Comparison of ENCODE assay signal across 23 cellular contexts in the genomic region with DNA sequence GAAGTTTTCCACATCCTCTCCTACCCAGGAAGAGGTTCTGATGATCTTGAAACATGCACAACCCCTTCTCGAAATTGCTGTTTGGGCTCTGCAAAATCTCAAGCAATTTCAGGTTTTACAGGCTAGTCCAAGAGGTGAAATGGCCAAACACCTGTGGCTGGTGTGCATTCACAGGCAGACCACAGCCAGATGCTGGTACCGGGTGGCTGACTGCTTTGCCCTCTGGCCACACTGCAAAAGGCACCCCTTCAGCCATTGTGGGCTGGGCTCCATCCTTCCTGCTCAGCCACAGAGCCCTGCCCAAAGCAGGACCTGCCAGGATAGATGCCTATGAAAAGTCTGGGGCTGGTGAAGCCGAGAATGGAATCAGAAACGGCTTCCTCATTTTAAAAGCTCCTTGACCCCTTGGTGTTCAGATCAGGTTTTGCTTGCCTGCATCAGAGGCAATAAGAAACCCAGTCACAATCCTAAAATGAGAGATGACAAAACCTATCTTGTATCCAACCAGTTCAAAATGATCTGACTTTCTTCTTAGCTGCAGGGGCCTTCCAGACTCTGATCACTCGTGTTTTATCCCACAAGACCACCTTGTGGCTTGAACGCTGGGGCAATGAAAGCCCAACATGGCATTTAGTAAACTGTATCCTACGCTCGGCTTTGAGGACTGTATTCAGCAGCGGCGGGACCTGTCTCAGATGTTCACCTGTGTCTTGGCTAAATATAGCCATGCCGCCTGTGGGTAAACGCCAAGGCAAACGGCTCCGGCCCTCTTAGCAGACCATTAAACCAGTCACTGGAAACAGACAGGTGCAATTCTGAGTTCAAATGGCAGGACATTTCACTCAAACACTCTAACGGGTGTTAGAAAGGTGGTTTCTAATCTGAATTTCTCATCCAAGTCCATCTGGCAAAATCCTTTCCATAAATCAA. TPM values are rescaled to one million over a fixed set of nuclear protein-coding genes. Genes with fewer than 3 reads are reported as not detected.
A peak's percentile ranks its signal among the peaks of the same experiment; 100 is the strongest.
DNase-seq lines count a peak whose midpoint lies in the region; TF ChIP-seq lines count a peak whose summit lies in the region.
"Had no signal": no experiment of that assay in that cellular context is flagged by ENCODE, and none has a peak within 500 bp of the region (broad histone marks: within the 10 kb centered on the region; RNA-seq: fewer than 3 reads in every experiment).

No MANE protein-coding gene starts in this region.

- DNase-seq in DMS53 treated with DMSO at 0.1 percent for 48 hours (lab: John Stamatoyannopoulos, UW; ENCODE audit: unreplicated experiment) (peak; percentile 52), H9 (no peak), NCI-H510A treated with DMSO at 0.1 percent for 48 hours (lab: John Stamatoyannopoulos, UW) (peak; percentile 76), WERI-Rb-1 (peak; percentile 63), nephron progenitor cell (no peak), mesenchymal stem cell (no peak), HFFc6 (no peak), brain microvascular endothelial cell (no peak)
- DNase-seq: activated CD4-positive, alpha-beta T cell treated with anti-CD3 and anti-CD28 coated beads for 1 hour; activated naive CD4-positive, alpha-beta T cell treated with Interleukin-2 at 50 U/mL for 16 hours; activated T-cell treated with anti-CD3 and anti-CD28 coated beads, Interleukin-2, amount 50 U/mL, for 24 hours; amniotic stem cell; kidney glomerular epithelial cell; NCI-H1436 treated with DMSO at 0.1 percent for 48 hours; Right ventricle myocardium superior; small intestine; T-cell had no signal

- H2BK5ac ChIP-seq in H9 (ENCODE audit: insufficient read length, low read length) (no peak overlapping the region), mesenchymal stem cell (ENCODE audit: low read depth, low read length, poor library complexity, severe bottlenecking) (no peak overlapping the region)

- H3T11ph ChIP-seq in H9 (ENCODE audit: low read length), result no peak overlapping the region

- H4K91ac ChIP-seq in H9 (ENCODE audit: insufficient read length, low read depth, low read length) (no peak overlapping the region), mesenchymal stem cell (ENCODE audit: low read length) (no peak overlapping the region)

- peaks cover 19% of the 10 kb centered on the region in 2 experiments for H3K4me1 Mint-ChIP-seq in H9
- H3K4me1 Mint-ChIP-seq in nephron progenitor cell, result peaks cover 25% of the 10 kb centered on the region
- no peaks in the 10 kb centered on the region for H3K4me1 Mint-ChIP-seq in HFFc6 (ENCODE audit: low read depth)
- H3K4me1 Mint-ChIP-seq: stimulated activated memory B cell treated with anti-CD40 and anti-IgM and Interleukin-4, amounts not matched to agents 10 μg/mL and 1 μg/mL and 100 μg/mL, for 72 hours; T-cell had no signal

- no peaks in the 10 kb centered on the region for H3K27me3 Mint-ChIP-seq in H9 (ENCODE audit: low read depth)
- H3K27me3 Mint-ChIP-seq in nephron progenitor cell (ENCODE audit: low read depth, poor library complexity), result peaks cover 12% of the 10 kb centered on the region
- H3K27me3 Mint-ChIP-seq in HFFc6 (ENCODE audit: insufficient read depth), result peaks cover 32% of the 10 kb centered on the region

- H3K27ac ChIP-seq in H9 (ENCODE audit: insufficient read length, low read depth, low read length) (no peak overlapping the region), WERI-Rb-1 (peak overlapping the region; percentile 76), mesenchymal stem cell (ENCODE audit: low read length, poor library complexity, severe bottlenecking) (no peak overlapping the region), brain microvascular endothelial cell (no peak overlapping the region)
- H3K27ac ChIP-seq: cardiac muscle cell, HL-60, thoracic aorta had no signal

- H4K20me1 ChIP-seq in H9 (ENCODE audit: control insufficient read depth, insufficient read depth, insufficient read length), result no peaks in the 10 kb centered on the region

- H3K14ac ChIP-seq in H9 (ENCODE audit: insufficient read depth, low read length) (no peak overlapping the region), mesenchymal stem cell (ENCODE audit: low read length in 2 of 2) (no peak overlapping the region)

- H3K36me3 ChIP-seq in WERI-Rb-1, result peaks cover 15% of the 10 kb centered on the region
- no peaks in the 10 kb centered on the region for H3K36me3 ChIP-seq in mesenchymal stem cell (ENCODE audit: control insufficient read depth in 1 of 2, insufficient read depth in 2 of 2, low read depth in 1 of 2, low read length in 2 of 2)
- H3K36me3 ChIP-seq in brain microvascular endothelial cell (replicated peaks), result no peaks in the 10 kb centered on the region
- H3K36me3 ChIP-seq: cardiac muscle cell, thoracic aorta had no signal

- no peak overlapping the region for H3K9ac ChIP-seq in H9 (ENCODE audit: extremely low read depth, insufficient read length, low read length)
- no peak overlapping the region for H3K9ac ChIP-seq in mesenchymal stem cell (ENCODE audit: low read length)

- H2BK20ac ChIP-seq in H9 (ENCODE audit: low read depth, low read length, poor library complexity, severe bottlenecking), result no peak overlapping the region

- H3K4me3 ChIP-seq in WERI-Rb-1 (ENCODE audit: low read depth, low read length), result no peak overlapping the region
- H3K4me3 ChIP-seq in mesenchymal stem cell (ENCODE audit: insufficient read depth in 1 of 2, low read depth in 1 of 2, low read length in 2 of 2), result no peak overlapping the region
- no peak overlapping the region for H3K4me3 ChIP-seq in brain microvascular endothelial cell (ENCODE audit: low read depth, low read length)
- H3K4me3 ChIP-seq: cardiac muscle cell, GM12878, thoracic aorta had no signal

- H2AFZ ChIP-seq in H9 (ENCODE audit: low read length), result no peak overlapping the region
- no peak overlapping the region for H2AFZ ChIP-seq in mesenchymal stem cell (ENCODE audit: low read depth, low read length)

- no peak overlapping the region for H4K8ac ChIP-seq in H9 (replicated peaks; ENCODE audit: insufficient read length, low read depth, low read length)
- H4K8ac ChIP-seq in mesenchymal stem cell (ENCODE audit: low read length), result no peak overlapping the region

- H2BK15ac ChIP-seq in H9 (ENCODE audit: low read depth, low read length) (no peak overlapping the region), mesenchymal stem cell (ENCODE audit: low read depth, poor library complexity, severe bottlenecking) (no peak overlapping the region)

- H3K27me3 ChIP-seq in H9 (ENCODE audit: insufficient read depth, low read length), result no peaks in the 10 kb centered on the region
- no peaks in the 10 kb centered on the region for H3K27me3 ChIP-seq in WERI-Rb-1 (ENCODE audit: insufficient read depth, low read depth, severe bottlenecking)
- peaks cover 0 to 31% of the 10 kb centered on the region in 2 experiments for H3K27me3 ChIP-seq in mesenchymal stem cell (ENCODE audit: control insufficient read depth in 1 of 2, insufficient read depth in 1 of 2, low read length in 2 of 2)
- no peaks in the 10 kb centered on the region for H3K27me3 ChIP-seq in brain microvascular endothelial cell (replicated peaks)
- H3K27me3 ChIP-seq: cardiac muscle cell had no signal

- H3K18ac ChIP-seq in H9 (ENCODE audit: insufficient read length, low read depth, low read length) (no peak overlapping the region), mesenchymal stem cell (ENCODE audit: low read depth in 1 of 2, low read length in 2 of 2) (no peak overlapping the region)

- H3K79me1 ChIP-seq in H9 (ENCODE audit: insufficient read depth, low read depth, low read length, poor library complexity, severe bottlenecking) (no peaks in the 10 kb centered on the region), mesenchymal stem cell (replicated peaks; ENCODE audit: low read length, poor library complexity, severe bottlenecking) (no peaks in the 10 kb centered on the region)

- no peak overlapping the region for H2BK12ac ChIP-seq in H9 (ENCODE audit: insufficient read length, low read depth, low read length)
- H2BK12ac ChIP-seq in mesenchymal stem cell (ENCODE audit: low read length in 2 of 2), result no peak overlapping the region

- TF ChIP-seq CTCF in H9 (conservative IDR thresholded peaks at IDR 0.05) (no peak), WERI-Rb-1 (IDR thresholded peaks at IDR 0.05; ENCODE audit: low read depth, low read length) (no peak), nephron progenitor cell (IDR thresholded peaks at IDR 0.05) (no peak), HFFc6 (IDR thresholded peaks at IDR 0.05) (no peak), brain microvascular endothelial cell (IDR thresholded peaks at IDR 0.05; ENCODE audit: low read depth, low read length, missing control alignments) (no peak)

- H3K23me2 ChIP-seq in H9 (ENCODE audit: insufficient read length, low read depth, low read length, poor library complexity, severe bottlenecking), result no peaks in the 10 kb centered on the region

- no peak overlapping the region for H3K56ac ChIP-seq in H9 (ENCODE audit: insufficient read length, low read depth, low read length)

- no peak overlapping the region for H4K5ac ChIP-seq in H9 (ENCODE audit: insufficient read length, low read depth, low read length)

- no peaks in the 10 kb centered on the region for H3K79me2 ChIP-seq in H9 (ENCODE audit: insufficient read depth, low read length)

- no peak overlapping the region for H3K4me2 ChIP-seq in H9 (ENCODE audit: insufficient read depth, insufficient read length, low read length)
- H3K4me2 ChIP-seq in mesenchymal stem cell (ENCODE audit: low read length, poor library complexity, severe bottlenecking), result no peak overlapping the region

- H3K9me3 ChIP-seq in H9 (ENCODE audit: control insufficient read depth, low read depth, low read length) (no peaks in the 10 kb centered on the region), WERI-Rb-1 (ENCODE audit: severe bottlenecking) (peaks cover 5% of the 10 kb centered on the region), mesenchymal stem cell (ENCODE audit: control insufficient read depth, low read length) (peaks cover 4% of the 10 kb centered on the region)
- H3K9me3 ChIP-seq: thoracic aorta had no signal

- H3K23ac ChIP-seq in H9 (ENCODE audit: insufficient read length, low read depth, low read length) (no peak overlapping the region), mesenchymal stem cell (ENCODE audit: low read length in 2 of 2) (no peak overlapping the region)

- no CpG with 5 or more reads among the region's 15 CpGs for WGBS in H9 (ENCODE audit: extremely low coverage, insufficient read length, low lambda C conversion rate)
- WGBS in mesenchymal stem cell, result 89% methylated on average over 15 of the region's 15 CpGs

- H3K36me3 Mint-ChIP-seq in H9 (ENCODE audit: insufficient read depth in 1 of 3, low read depth in 3 of 3), result peaks cover 7 to 24% (median 17%) of the 10 kb centered on the region in 3 experiments
- H3K36me3 Mint-ChIP-seq in nephron progenitor cell (ENCODE audit: low read depth), result peaks cover 22% of the 10 kb centered on the region
- peaks cover 8% of the 10 kb centered on the region for H3K36me3 Mint-ChIP-seq in HFFc6 (ENCODE audit: low read depth)
- H3K36me3 Mint-ChIP-seq: stimulated activated memory B cell treated with anti-CD40 and anti-IgM and Interleukin-4, amounts not matched to agents 10 μg/mL and 1 μg/mL and 100 μg/mL, for 72 hours; T-cell had no signal

- H2BK120ac ChIP-seq in H9 (ENCODE audit: low read depth, low read length, poor library complexity, severe bottlenecking) (no peak overlapping the region), mesenchymal stem cell (ENCODE audit: low read depth, low read length) (no peak overlapping the region)

- H3K4me3 Mint-ChIP-seq in H9 (no peak overlapping the region), nephron progenitor cell (no peak overlapping the region), HFFc6 (no peak overlapping the region)
- H3K4me3 Mint-ChIP-seq: activated T-cell treated with anti-CD3 and anti-CD28 coated beads, Interleukin-2, amount 50 U/mL, for 24 hours; dendritic cell treated with granulocyte-macrophage colony-stimulating factor and Interleukin-4, amounts not matched to agents 40 ng/mL and 50 ng/mL, for 4 days; stimulated activated memory B cell treated with anti-CD40 and anti-IgM and Interleukin-4, amounts not matched to agents 10 μg/mL and 1 μg/mL and 100 μg/mL, for 72 hours; T-cell had no signal

- in situ Hi-C loops in brain microvascular endothelial cell (cut with HindIII; ENCODE audit: low pct_ligation_motif_present, low sequenced_read_pairs), result no loop called here

- no peak overlapping the region for H3K4ac ChIP-seq in H9 (ENCODE audit: low read depth, low read length)
- no peak overlapping the region for H3K4ac ChIP-seq in mesenchymal stem cell (ENCODE audit: low read depth in 1 of 2, low read length in 2 of 2)

- H2AK5ac ChIP-seq in H9 (ENCODE audit: insufficient read length, low read length) (no peak overlapping the region), mesenchymal stem cell (ENCODE audit: low read length, severe bottlenecking) (no peak overlapping the region)

- H3K9me3 Mint-ChIP-seq in H9 (peaks cover 0 to 2% of the 10 kb centered on the region in 2 experiments; a peak in 2 of 5 replicates), nephron progenitor cell (peaks cover 24% of the 10 kb centered on the region), HFFc6 (peaks cover 9% of the 10 kb centered on the region; the same call in 1 of the 2 replicates)
- H3K9me3 Mint-ChIP-seq: dendritic cell treated with granulocyte-macrophage colony-stimulating factor and Interleukin-4, amounts not matched to agents 40 ng/mL and 50 ng/mL, for 4 days; stimulated activated memory B cell treated with anti-CD40 and anti-IgM and Interleukin-4, amounts not matched to agents 10 μg/mL and 1 μg/mL and 100 μg/mL, for 72 hours had no signal

- H3K27ac Mint-ChIP-seq in H9 (0 out of 7 replicates have a peak overlapping the region, but pooled peaks of 2 of the 3 experiments have one; percentile 7 to 57), nephron progenitor cell (no peak overlapping the region), HFFc6 (no peak overlapping the region)
- H3K27ac Mint-ChIP-seq: activated T-cell treated with anti-CD3 and anti-CD28 coated beads, Interleukin-2, amount 50 U/mL, for 24 hours; dendritic cell treated with granulocyte-macrophage colony-stimulating factor and Interleukin-4, amounts not matched to agents 40 ng/mL and 50 ng/mL, for 4 days; stimulated activated memory B cell treated with anti-CD40 and anti-IgM and Interleukin-4, amounts not matched to agents 10 μg/mL and 1 μg/mL and 100 μg/mL, for 72 hours; T-cell had no signal

- H3K4me1 ChIP-seq in H9 (ENCODE audit: insufficient read depth, low read length) (peaks cover 5% of the 10 kb centered on the region; the same call in 1 of the 2 replicates), mesenchymal stem cell (ENCODE audit: control insufficient read depth, insufficient read depth, low read depth, low read length) (no peaks in the 10 kb centered on the region)

RNA-seq across cellular contexts. Expression of a gene that starts 49.6 kb away (rescaled TPM):
- 18.9 and 19.7 TPM in 2 replicates for total RNA-seq in H9 (2021)
- 0.03 TPM for polyA plus RNA-seq in mesenchymal stem cell (2013, experiment 1 of 2)
- polyA plus RNA-seq in mesenchymal stem cell (2013, experiment 2 of 2), result 0.03 TPM
- under 1 TPM in 4 of 6 experiments, not detected in 2; 0.33 to 0.37 (median 0.35) TPM for total RNA-seq in HFFc6 (2021; fragmentation: NEBNext Ultra II Directional; extraction: Animal tissue kit (Norgen Biotek cat#: 25700))

Comparison
In these comparisons a context has a peak if more than half of its experiments do, and no peak if none do; other contexts are left out.
1. DNase-seq: peak in DMS53 treated with DMSO at 0.1 percent for 48 hours (single experiment), NCI-H510A treated with DMSO at 0.1 percent for 48 hours (single experiment) and WERI-Rb-1 (single experiment); none in H9 (single experiment), nephron progenitor cell (single experiment), mesenchymal stem cell (single experiment), HFFc6 (single experiment) and brain microvascular endothelial cell (single experiment).
2. H3K27ac Mint-ChIP-seq: peak in H9 (2 of 3); none in nephron progenitor cell (single experiment) and HFFc6 (single experiment).
3. RNA of a gene that starts 49.6 kb away (total RNA-seq): 18.9 to 19.7 TPM in H9; 0.33 to 0.37 TPM in HFFc6; every median in the first group is over 10 times any median in the second.